16 cellular contexts compared by ENCODE assay signal in genomic region chr1:997728-998050, GRCh38. TPM values are rescaled to one million over a fixed set of nuclear protein-coding genes. Genes with fewer than 3 reads are reported as not detected.
DNase-seq lines count a peak whose midpoint lies in the region; FAIRE-seq and TF ChIP-seq lines count a peak whose summit lies in the region.
"Had no signal": no experiment of that assay in that cellular context is flagged by ENCODE, and none has a peak within 500 bp of the region (broad histone marks: within the 10 kb centered on the region; RNA-seq: fewer than 3 reads in every experiment).

No MANE protein-coding gene starts in this region.

- peak; percentile 17 for DNase-seq in Daoy (ENCODE audit: low read depth)
- DNase-seq in astrocyte (ENCODE audit: low read depth) = no peak
- no peak for DNase-seq in activated T-cell treated with anti-CD3 and anti-CD28 coated beads, Interleukin-2, amount 50 U/mL, for 1 hour
- no peak for DNase-seq in NCI-H146 (lab: John Stamatoyannopoulos, UW)
- DNase-seq in NCI-H748 (lab: John Stamatoyannopoulos, UW; ENCODE audit: unreplicated experiment) = no peak
- DNase-seq: activated T-cell treated with anti-CD3 and anti-CD28 coated beads, Interleukin-2, amount 50 U/mL, for 48 hours; DMS79; HCEC 1CT; NCI-H1092 treated with DMSO at 0.1 percent for 48 hours; NK-92 treated with Interleukin-12 subunit alpha and Interleukin-12 subunit beta, amount 100 ng/mL, for 24 hours; SJCRH30 had no signal

- H3K4me1 Mint-ChIP-seq in astrocyte (ENCODE audit: low read depth, unreplicated experiment) = peaks cover 9% of the 10 kb centered on the region

- H3K4me3 Mint-ChIP-seq in astrocyte (ENCODE audit: unreplicated experiment) = peak overlapping the region; percentile 50

- peaks cover 14% of the 10 kb centered on the region for H3K4me1 ChIP-seq in astrocyte (ENCODE audit: insufficient read depth, low read length)
- peaks cover 21% of the 10 kb centered on the region for H3K4me1 ChIP-seq in neuron (ENCODE audit: insufficient read depth, low read length)
- H3K4me1 ChIP-seq: SJCRH30 had no signal

- H3K4me3 ChIP-seq in astrocyte (ENCODE audit: insufficient read depth, low read depth, low read length) (no peak overlapping the region), neuron (ENCODE audit: low read length) (peak overlapping the region; percentile 52)
- H3K4me3 ChIP-seq: SJCRH30 had no signal

- peaks cover under 1% of the 10 kb centered on the region for H3K27me3 Mint-ChIP-seq in astrocyte (ENCODE audit: low read depth, unreplicated experiment)

- no peak overlapping the region for H3K27ac ChIP-seq in astrocyte (ENCODE audit: low read depth, low read length)
- H3K27ac ChIP-seq: SJCRH30 had no signal

- H2AFZ ChIP-seq in astrocyte (ENCODE audit: low read depth, low read length) (no peak overlapping the region), neuron (ENCODE audit: low read depth, low read length) (no peak overlapping the region)

- FAIRE-seq in astrocyte (lab: Jason Lieb, UNC) = no peak
- FAIRE-seq: colon had no signal

- peaks cover 16% of the 10 kb centered on the region for H4K20me1 ChIP-seq in astrocyte (ENCODE audit: insufficient read depth, low read length)

- H3K9me3 Mint-ChIP-seq in astrocyte (ENCODE audit: unreplicated experiment) = peaks cover under 1% of the 10 kb centered on the region

- peak overlapping the region; percentile 69 for H3K27ac Mint-ChIP-seq in astrocyte (ENCODE audit: unreplicated experiment)

- peaks cover 6% of the 10 kb centered on the region for H3K36me3 Mint-ChIP-seq in astrocyte (ENCODE audit: low read depth, unreplicated experiment)

- no peaks in the 10 kb centered on the region for H3K36me3 ChIP-seq in astrocyte (ENCODE audit: insufficient read depth, low read length)
- peaks cover 3% of the 10 kb centered on the region for H3K36me3 ChIP-seq in neuron (ENCODE audit: insufficient read depth, low read length)
- H3K36me3 ChIP-seq: SJCRH30 had no signal

- TF ChIP-seq CTCF in astrocyte (IDR thresholded peaks at IDR 0.05; ENCODE audit: insufficient read depth, low read depth, low read length) = no peak

- no peaks in the 10 kb centered on the region for H3K79me2 ChIP-seq in astrocyte (ENCODE audit: insufficient read depth, low read length)

- H3K27me3 ChIP-seq in astrocyte (ENCODE audit: insufficient read depth, low read length) (no peaks in the 10 kb centered on the region), neuron (ENCODE audit: insufficient read depth, low read length) (no peaks in the 10 kb centered on the region)
- H3K27me3 ChIP-seq: SJCRH30 had no signal

- H3K9ac ChIP-seq in astrocyte (ENCODE audit: low read length) = peak overlapping the region; percentile 97

- H3K4me2 ChIP-seq in astrocyte (ENCODE audit: low read length) = peak overlapping the region; percentile 95

- peaks cover 1% of the 10 kb centered on the region for H3K9me3 ChIP-seq in astrocyte (ENCODE audit: insufficient read depth, low read depth, low read length)
- H3K9me3 ChIP-seq in neuron (ENCODE audit: low read length) = peaks cover 6% of the 10 kb centered on the region
- H3K9me3 ChIP-seq: SJCRH30 had no signal

RNA-seq across cellular contexts. Expression of gene HES4, which starts 2.2 kb away (rescaled TPM):
- total RNA-seq in Daoy (2014; rRNA removed; shearing (Covaris generic)) = 30.1 and 36.3 TPM in 2 replicates
- 149 and 169 TPM in 2 replicates for total RNA-seq in astrocyte

RNA-seq across cellular contexts. Expression of gene ISG15, which starts 15.6 kb away (rescaled TPM):
- total RNA-seq in Daoy (2014; rRNA removed; shearing (Covaris generic)) = 219 and 238 TPM in 2 replicates
- 1,830 and 1,896 TPM in 2 replicates for total RNA-seq in astrocyte

RNA-seq across cellular contexts. Expression of gene PERM1, which starts 15.8 kb away (rescaled TPM):
- total RNA-seq in Daoy (2014; rRNA removed; shearing (Covaris generic)) = not detected in 2 replicates
- 0.20 TPM in 1 of 2 replicates, not detected in the other for total RNA-seq in astrocyte
- total RNA-seq: esophagus mucosa, pulmonary artery endothelial cell, SJCRH30 had no signal

RNA-seq across cellular contexts. Expression of gene AGRN, which starts 22.2 kb away (rescaled TPM):
- total RNA-seq in Daoy (2014; rRNA removed; shearing (Covaris generic)) = 66.6 and 72.0 TPM in 2 replicates
- total RNA-seq in astrocyte = 589 and 603 TPM in 2 replicates

RNA-seq across cellular contexts. Expression of gene PLEKHN1, which starts 31.4 kb away (rescaled TPM):
- total RNA-seq in Daoy (2014; rRNA removed; shearing (Covaris generic)) = 0.11 and 3.8 TPM in 2 replicates
- 2.1 and 2.4 TPM in 2 replicates for total RNA-seq in astrocyte
- total RNA-seq: temporal lobe had no signal
